20 cellular contexts compared by ENCODE assay signal in genomic region chr6:32962427-32962826, GRCh38. TPM values are rescaled to one million over a fixed set of nuclear protein-coding genes. Genes with fewer than 3 reads are reported as not detected.
DNase-seq lines count a peak whose midpoint lies in the region; ATAC-seq, FAIRE-seq and TF ChIP-seq lines count a peak whose summit lies in the region.
"Had no signal": no experiment of that assay in that cellular context is flagged by ENCODE, and none has a peak within 500 bp of the region (broad histone marks: within the 10 kb centered on the region; RNA-seq: fewer than 3 reads in every experiment).

No MANE protein-coding gene starts in this region.

- TF ChIP-seq EP300 in SK-N-SH (IDR thresholded peaks at IDR 0.05; ENCODE audit: borderline replicate concordance in 1 of 2, low read depth in 1 of 2, low read length in 1 of 2) (no peak), HepG2 (IDR thresholded peaks at IDR 0.05; ENCODE audit: low read depth in 2 of 2, low read length in 2 of 2) (no peak), HepG2 (CRISPR knock-in tag; IDR thresholded peaks at IDR 0.05; ENCODE audit: borderline replicate concordance) (no peak)

- no peak for FAIRE-seq in HepG2 (lab: Jason Lieb, UNC)

- no peak overlapping the region for H4K91ac ChIP-seq in mesenchymal stem cell (ENCODE audit: low read length)

- H4K20me1 ChIP-seq in SK-N-SH (ENCODE audit: insufficient read depth) (no peaks in the 10 kb centered on the region), HepG2 (ENCODE audit: insufficient read depth, low read length) (no peaks in the 10 kb centered on the region)

- H3K27ac ChIP-seq in SK-N-SH (ENCODE audit: low read depth in 2 of 2, low read length in 1 of 2) = no peak overlapping the region
- no peak overlapping the region for H3K27ac ChIP-seq in mesenchymal stem cell (ENCODE audit: low read length, poor library complexity, severe bottlenecking)
- no peak overlapping the region for H3K27ac ChIP-seq in HepG2 (ENCODE audit: extremely low read length, insufficient read depth, low read length)
- H3K27ac ChIP-seq: 22Rv1, PC-9, SJCRH30 had no signal

- no peaks in the 10 kb centered on the region for H3K36me3 Mint-ChIP-seq in activated B cell treated with CpG ODN at 0.5 μM for 24 hours (ENCODE audit: low read depth)

- DNase-seq in SK-N-SH (no peak), NCI-H526 treated with DMSO at 0.1 percent for 48 hours (lab: John Stamatoyannopoulos, UW) (peak; percentile 98), activated B cell treated with CpG ODN at 0.5 μM for 24 hours (no peak), mesenchymal stem cell (peak; percentile 22), HepG2 (ENCODE audit: low spot score) (no peak), kidney tubule cell (ENCODE audit: low spot score) (no peak), SIG-M5 treated with dmso at 0.1 percent for 504 hours (lab: John Stamatoyannopoulos, UW; ENCODE audit: unreplicated experiment) (no peak)
- DNase-seq: AML-193, Calu3, HFFc6, NCI-H1105 treated with DMSO at 0.1 percent for 48 hours, NCI-H1694 treated with DMSO at 0.1 percent for 48 hours, NCI-H774, PC-9, SJCRH30 had no signal

- H3K27me3 ChIP-seq in SK-N-SH (ENCODE audit: insufficient read depth) = no peaks in the 10 kb centered on the region
- no peaks in the 10 kb centered on the region for H3K27me3 ChIP-seq in mesenchymal stem cell (ENCODE audit: control insufficient read depth in 1 of 2, insufficient read depth in 1 of 2, low read length in 2 of 2)
- no peaks in the 10 kb centered on the region for H3K27me3 ChIP-seq in HepG2 (ENCODE audit: control insufficient read depth in 1 of 2, insufficient read depth in 2 of 2, low read length in 2 of 2)
- H3K27me3 ChIP-seq: SJCRH30 had no signal

- TF ChIP-seq CTCF in SK-N-SH (IDR thresholded peaks at IDR 0.05) (no peak), activated B cell treated with CpG ODN at 0.5 μM for 24 hours (IDR thresholded peaks at IDR 0.05) (no peak), HepG2 (CRISPR knock-in tag; IDR thresholded peaks at IDR 0.05) (no peak)

- no peak overlapping the region for H3K4ac ChIP-seq in mesenchymal stem cell (ENCODE audit: low read depth in 1 of 2, low read length in 2 of 2)

- H3K79me1 ChIP-seq in mesenchymal stem cell (replicated peaks; ENCODE audit: low read length, poor library complexity, severe bottlenecking) = peaks cover 7% of the 10 kb centered on the region

- H3K9me3 ChIP-seq in SK-N-SH = no peaks in the 10 kb centered on the region
- H3K9me3 ChIP-seq in mesenchymal stem cell (ENCODE audit: control insufficient read depth, low read length) = no peaks in the 10 kb centered on the region
- H3K9me3 ChIP-seq in HepG2 (ENCODE audit: low read length) = no peaks in the 10 kb centered on the region
- H3K9me3 ChIP-seq: SJCRH30 had no signal

- intact Hi-C loops in activated B cell treated with CpG ODN at 0.5 μM for 24 hours (cut with micrococcal nuclease) = loop anchor here (1.0 kb wide), 1 partner anchor 9 kb away; the partner anchor contains the start of gene HLA-DMA
- intact Hi-C loops in HepG2 (cut with micrococcal nuclease; ENCODE audit: unreplicated experiment) = no loop called here

- H3K4me3 Mint-ChIP-seq in activated B cell treated with CpG ODN at 0.5 μM for 24 hours = no peak overlapping the region
- H3K4me3 Mint-ChIP-seq: HFFc6 had no signal

- no peak overlapping the region for H2BK15ac ChIP-seq in mesenchymal stem cell (ENCODE audit: low read depth, poor library complexity, severe bottlenecking)

- H3K9ac ChIP-seq in SK-N-SH = no peak overlapping the region
- no peak overlapping the region for H3K9ac ChIP-seq in mesenchymal stem cell (ENCODE audit: low read length)
- no peak overlapping the region for H3K9ac ChIP-seq in HepG2 (ENCODE audit: insufficient read depth, low read depth, low read length)

- H3K79me2 ChIP-seq in SK-N-SH (ENCODE audit: insufficient read depth) (peaks cover 17% of the 10 kb centered on the region; the same call in 1 of the 2 replicates), HepG2 (ENCODE audit: insufficient read depth, low read length) (peaks cover 7% of the 10 kb centered on the region)

- H2AK5ac ChIP-seq in mesenchymal stem cell (ENCODE audit: low read length, severe bottlenecking) = no peak overlapping the region

- no peak for TF ChIP-seq POLR2A in HepG2 (IDR thresholded peaks at IDR 0.05; ENCODE audit: insufficient read depth in 1 of 2, low read depth in 2 of 2, low read length in 2 of 2)

- no peaks in the 10 kb centered on the region for H3K9me3 Mint-ChIP-seq in activated B cell treated with CpG ODN at 0.5 μM for 24 hours
- H3K9me3 Mint-ChIP-seq: CD14-positive monocyte, HFFc6 had no signal

- H3K4me1 ChIP-seq in SK-N-SH (ENCODE audit: control insufficient read depth in 1 of 2, insufficient read depth in 2 of 2, low read depth in 1 of 2, low read length in 1 of 2) (peaks cover 4 to 6% of the 10 kb centered on the region in 2 experiments; a peak in 3 of 4 replicates), mesenchymal stem cell (ENCODE audit: control insufficient read depth, insufficient read depth, low read depth, low read length) (peaks cover 4% of the 10 kb centered on the region), HepG2 (ENCODE audit: insufficient read depth, low read length) (peaks cover 24% of the 10 kb centered on the region)
- H3K4me1 ChIP-seq: SJCRH30 had no signal

- no peak overlapping the region for H2BK120ac ChIP-seq in mesenchymal stem cell (ENCODE audit: low read depth, low read length)

- in situ Hi-C loops in HepG2 (cut with HindIII; ENCODE audit: extremely low pct_ligation_motif_present, low pct_unique_long_range_greater_than_20kb) = loop anchor here (25.0 kb wide), 1 partner anchor 1050 kb away; the partner anchor contains the start of gene ZBTB12

- no peaks in the 10 kb centered on the region for H3K9me2 ChIP-seq in SK-N-SH

- no peak overlapping the region for H3K14ac ChIP-seq in mesenchymal stem cell (ENCODE audit: low read length in 2 of 2)

- H3F3A ChIP-seq in SK-N-SH (replicated peaks; ENCODE audit: insufficient read depth) = peaks cover under 1% of the 10 kb centered on the region

- CTCF ChIA-PET in SK-N-SH (lab: Yijun Ruan, JAX) (interaction anchor here (0.9 to 2.8 kb wide), 2 partner anchors 22 to 29 kb away, joined by 3 to 16 read pairs; no protein-coding TSS in a partner anchor), activated B cell treated with CpG ODN at 0.5 μM for 24 hours (lab: Charles Lee) (interaction anchor here (1.4 to 3.2 kb wide), 4 partner anchors 8 to 124 kb away, joined by 3 to 40 read pairs (median 9); partner anchors contain the start of genes HLA-DMA and TAP2), HepG2 (lab: Yijun Ruan, JAX; ENCODE audit: low intra/inter-chr PET ratio, low total read pairs) (no interaction called here)

- no peaks in the 10 kb centered on the region for H3K27me3 Mint-ChIP-seq in activated B cell treated with CpG ODN at 0.5 μM for 24 hours

- H2BK5ac ChIP-seq in mesenchymal stem cell (ENCODE audit: low read depth, low read length, poor library complexity, severe bottlenecking) = no peak overlapping the region

- no peak overlapping the region for H2AFZ ChIP-seq in SK-N-SH (ENCODE audit: low read depth)
- no peak overlapping the region for H2AFZ ChIP-seq in mesenchymal stem cell (ENCODE audit: low read depth, low read length)
- no peak overlapping the region for H2AFZ ChIP-seq in HepG2 (ENCODE audit: low read length)
- H2AFZ ChIP-seq: PC-9 had no signal

- H2BK12ac ChIP-seq in mesenchymal stem cell (ENCODE audit: low read length in 2 of 2) = no peak overlapping the region

- no TSS peak for BruUV-seq in HepG2 (replicated peaks; lab: Mats Ljungman, UMichigan)

- H3K27ac Mint-ChIP-seq in activated B cell treated with CpG ODN at 0.5 μM for 24 hours = peak overlapping the region; percentile 16
- H3K27ac Mint-ChIP-seq: HFFc6 had no signal

- POLR2A ChIA-PET in SK-N-SH (lab: Yijun Ruan, JAX) = interaction anchor here (1.6 kb wide), 1 partner anchor 9 kb away, joined by 8 read pairs; no protein-coding TSS in a partner anchor
- POLR2A ChIA-PET in activated B cell treated with CpG ODN at 0.5 μM for 24 hours (lab: Charles Lee) = interaction anchor here (0.6 to 15.6 kb wide), 9 partner anchors 9 to 68 kb away, joined by 3 to 1101 read pairs (median 6); partner anchors contain the start of genes BRD2 and HLA-DMA
- POLR2A ChIA-PET in HepG2 (lab: Yijun Ruan, JAX) = interaction anchor here (2.6 kb wide), 1 partner anchor 9 kb away, joined by 8 read pairs; no protein-coding TSS in a partner anchor

- no peaks in the 10 kb centered on the region for H3K36me3 ChIP-seq in SK-N-SH (replicated peaks in 1 of 2; ENCODE audit: control insufficient read depth in 1 of 2, insufficient read depth in 2 of 2, low read length in 1 of 2)
- H3K36me3 ChIP-seq in mesenchymal stem cell (ENCODE audit: control insufficient read depth in 1 of 2, insufficient read depth in 2 of 2, low read depth in 1 of 2, low read length in 2 of 2) = no peaks in the 10 kb centered on the region
- no peaks in the 10 kb centered on the region for H3K36me3 ChIP-seq in HepG2 (replicated peaks in 1 of 2; ENCODE audit: control insufficient read depth in 1 of 2, insufficient read depth in 2 of 2, low read length in 2 of 2)
- H3K36me3 ChIP-seq: SJCRH30 had no signal

- H3K18ac ChIP-seq in mesenchymal stem cell (ENCODE audit: low read depth in 1 of 2, low read length in 2 of 2) = no peak overlapping the region

- ATAC-seq in SK-N-SH treated with all-trans-retinoic acid at 6 μM for 48 hours (peak; percentile 57), activated B cell treated with CpG ODN at 0.5 μM for 24 hours (ENCODE audit: low read depth) (no peak), HepG2 (no peak)

- H4K8ac ChIP-seq in mesenchymal stem cell (ENCODE audit: low read length) = no peak overlapping the region

- no peak for TF ChIP-seq RAD21 in SK-N-SH (IDR thresholded peaks at IDR 0.05; ENCODE audit: low read length)
- no peak for TF ChIP-seq RAD21 in HepG2 (CRISPR knock-in tag; IDR thresholded peaks at IDR 0.05)

- H3K4me3 ChIP-seq in SK-N-SH (ENCODE audit: low read depth in 2 of 2, low read length in 1 of 2) (no peak overlapping the region), mesenchymal stem cell (ENCODE audit: insufficient read depth in 1 of 2, low read depth in 1 of 2, low read length in 2 of 2) (no peak overlapping the region), HepG2 (replicated peaks in 1 of 3; ENCODE audit: insufficient read depth in 1 of 3, low read depth in 2 of 3, low read length in 3 of 3) (no peak overlapping the region)
- H3K4me3 ChIP-seq: PC-9, SJCRH30 had no signal

- H3K4me2 ChIP-seq in SK-N-SH = no peak overlapping the region; the same call in 1 of the 2 replicates
- H3K4me2 ChIP-seq in mesenchymal stem cell (ENCODE audit: low read length, poor library complexity, severe bottlenecking) = no peak overlapping the region
- no peak overlapping the region for H3K4me2 ChIP-seq in HepG2 (ENCODE audit: low read depth, low read length)
- H3K4me2 ChIP-seq: PC-9 had no signal

- peaks cover 46% of the 10 kb centered on the region for H3K4me1 Mint-ChIP-seq in activated B cell treated with CpG ODN at 0.5 μM for 24 hours

- no peak overlapping the region for H3K23ac ChIP-seq in mesenchymal stem cell (ENCODE audit: low read length in 2 of 2)

RNA-seq across cellular contexts. Expression of gene BRD2, which starts 6.0 kb away (rescaled TPM):
- polyA plus RNA-seq in SK-N-SH (2012; rRNA removed) = 104 and 116 TPM in 2 replicates
- 87.9 and 91.4 TPM in 2 replicates for polyA plus RNA-seq in SK-N-SH (2012; cell fraction: cytosol; rRNA removed)
- polyA plus RNA-seq in SK-N-SH (2012; cell fraction: nucleus; rRNA removed) = 186 and 280 TPM in 2 replicates
- 347 and 370 TPM in 2 replicates for total RNA-seq in activated B cell treated with CpG ODN at 0.5 μM for 24 hours
- polyA plus RNA-seq in mesenchymal stem cell (2013, experiment 1 of 2) = 132 TPM
- 129 TPM for polyA plus RNA-seq in mesenchymal stem cell (2013, experiment 2 of 2)
- total RNA-seq in HepG2 (2016; rRNA removed; fragmentation: Illumina TruSeq; extraction: Trizol) = 71.5 and 143 TPM in 2 replicates
- 57.3 and 65.0 TPM in 2 replicates for total RNA-seq in HepG2 (2016; cell fraction: cytosol; rRNA removed; fragmentation: Illumina TruSeq; extraction: Trizol; ENCODE audit: low read depth)
- total RNA-seq in HepG2 (2016; cell fraction: insoluble cytoplasmic fraction; rRNA removed; fragmentation: Illumina TruSeq; extraction: Trizol) = 67.2 and 139 TPM in 2 replicates
- total RNA-seq in HepG2 (2016; cell fraction: membrane; rRNA removed; fragmentation: Illumina TruSeq; extraction: Trizol) = 98.6 and 98.8 TPM in 2 replicates
- total RNA-seq in HepG2 (2016; cell fraction: nucleus; rRNA removed; fragmentation: Illumina TruSeq; extraction: Trizol) = 221 and 247 TPM in 2 replicates
- 194 and 202 TPM in 2 replicates for polyA plus RNA-seq in HepG2 (2011; rRNA removed)
- polyA plus RNA-seq in HepG2 (2011; cell fraction: cytosol; rRNA removed) = 75.6 and 93.5 TPM in 2 replicates
- polyA plus RNA-seq in HepG2 (2011; cell fraction: nucleus; rRNA removed) = 401 and 432 TPM in 2 replicates
- 149 and 160 TPM in 2 replicates for polyA plus RNA-seq in HepG2 (2012)
- 30.1 and 33.2 TPM in 2 replicates for polyA plus RNA-seq in HepG2 (2016; cell fraction: cytosol; fragmentation: Illumina TruSeq; extraction: Trizol; ENCODE audit: low read depth)
- 94.6 and 114 TPM in 2 replicates for polyA plus RNA-seq in HepG2 (2016; cell fraction: insoluble cytoplasmic fraction; fragmentation: Illumina TruSeq; extraction: Trizol; ENCODE audit: low read depth)
- polyA plus RNA-seq in HepG2 (2016; cell fraction: membrane; fragmentation: Illumina TruSeq; extraction: Trizol; ENCODE audit: low read depth) = 58.5 and 64.6 TPM in 2 replicates
- polyA plus RNA-seq in HepG2 (2016; cell fraction: nucleus; fragmentation: Illumina TruSeq; extraction: Trizol; ENCODE audit: insufficient read depth, low read depth) = 653 and 682 TPM in 2 replicates
- 126 and 157 TPM in 2 replicates for polyA minus RNA-seq in HepG2 (2011; rRNA and poly(A)+ RNA removed; ENCODE audit: low replicate concordance)
- polyA minus RNA-seq in HepG2 (2011; cell fraction: cytosol; rRNA and poly(A)+ RNA removed) = 43.6 and 49.2 TPM in 2 replicates
- 223 and 377 TPM in 2 replicates for polyA minus RNA-seq in HepG2 (2011; cell fraction: nucleus; rRNA and poly(A)+ RNA removed)

RNA-seq across cellular contexts. Expression of gene HLA-DMA, which starts 9.5 kb away (rescaled TPM):
- 1.2 and 1.5 TPM in 2 replicates for polyA plus RNA-seq in SK-N-SH (2012; rRNA removed)
- polyA plus RNA-seq in SK-N-SH (2012; cell fraction: cytosol; rRNA removed) = 0.75 and 1.3 TPM in 2 replicates
- polyA plus RNA-seq in SK-N-SH (2012; cell fraction: nucleus; rRNA removed) = 6.5 and 7.7 TPM in 2 replicates
- total RNA-seq in activated B cell treated with CpG ODN at 0.5 μM for 24 hours = 371 and 387 TPM in 2 replicates
- polyA plus RNA-seq in mesenchymal stem cell (2013, experiment 1 of 2) = 12.4 TPM
- 12.7 TPM for polyA plus RNA-seq in mesenchymal stem cell (2013, experiment 2 of 2)
- total RNA-seq in HepG2 (2016; rRNA removed; fragmentation: Illumina TruSeq; extraction: Trizol) = 0.71 and 1.3 TPM in 2 replicates
- total RNA-seq in HepG2 (2016; cell fraction: cytosol; rRNA removed; fragmentation: Illumina TruSeq; extraction: Trizol; ENCODE audit: low read depth) = 0.53 and 0.61 TPM in 2 replicates
- total RNA-seq in HepG2 (2016; cell fraction: insoluble cytoplasmic fraction; rRNA removed; fragmentation: Illumina TruSeq; extraction: Trizol) = 0.82 and 1.2 TPM in 2 replicates
- total RNA-seq in HepG2 (2016; cell fraction: membrane; rRNA removed; fragmentation: Illumina TruSeq; extraction: Trizol) = 0.46 and 0.76 TPM in 2 replicates
- total RNA-seq in HepG2 (2016; cell fraction: nucleus; rRNA removed; fragmentation: Illumina TruSeq; extraction: Trizol) = 0.78 and 0.85 TPM in 2 replicates
- polyA plus RNA-seq in HepG2 (2011; rRNA removed) = 0.70 and 1.7 TPM in 2 replicates
- polyA plus RNA-seq in HepG2 (2011; cell fraction: cytosol; rRNA removed) = 0.59 and 1.2 TPM in 2 replicates
- 3.1 and 3.3 TPM in 2 replicates for polyA plus RNA-seq in HepG2 (2011; cell fraction: nucleus; rRNA removed)
- 1.6 and 1.7 TPM in 2 replicates for polyA plus RNA-seq in HepG2 (2012)
- polyA plus RNA-seq in HepG2 (2016; cell fraction: cytosol; fragmentation: Illumina TruSeq; extraction: Trizol; ENCODE audit: low read depth) = 0.12 and 0.36 TPM in 2 replicates
- 0.62 and 0.68 TPM in 2 replicates for polyA plus RNA-seq in HepG2 (2016; cell fraction: insoluble cytoplasmic fraction; fragmentation: Illumina TruSeq; extraction: Trizol; ENCODE audit: low read depth)
- 0.63 and 0.96 TPM in 2 replicates for polyA plus RNA-seq in HepG2 (2016; cell fraction: membrane; fragmentation: Illumina TruSeq; extraction: Trizol; ENCODE audit: low read depth)
- 2.9 and 4.5 TPM in 2 replicates for polyA plus RNA-seq in HepG2 (2016; cell fraction: nucleus; fragmentation: Illumina TruSeq; extraction: Trizol; ENCODE audit: insufficient read depth, low read depth)
- polyA minus RNA-seq in HepG2 (2011; rRNA and poly(A)+ RNA removed; ENCODE audit: low replicate concordance) = 1.2 and 1.9 TPM in 2 replicates
- polyA minus RNA-seq in HepG2 (2011; cell fraction: cytosol; rRNA and poly(A)+ RNA removed) = not detected in 2 replicates
- 1.7 and 2.3 TPM in 2 replicates for polyA minus RNA-seq in HepG2 (2011; cell fraction: nucleus; rRNA and poly(A)+ RNA removed)

RNA-seq across cellular contexts. Expression of gene HLA-DMB, which starts 21.6 kb away (rescaled TPM):
- polyA plus RNA-seq in SK-N-SH (2012; rRNA removed) (0.10 TPM in 1 of 2 replicates, not detected in the other), HepG2 (2011; rRNA removed) (not detected in 2 replicates)
- 0.03 TPM in 1 of 2 replicates, not detected in the other for polyA plus RNA-seq in SK-N-SH (2012; cell fraction: cytosol; rRNA removed)
- 0.05 and 0.06 TPM in 2 replicates for polyA plus RNA-seq in SK-N-SH (2012; cell fraction: nucleus; rRNA removed)
- total RNA-seq in activated B cell treated with CpG ODN at 0.5 μM for 24 hours (341 and 365 TPM in 2 replicates), HepG2 (2016; rRNA removed; fragmentation: Illumina TruSeq; extraction: Trizol) (not detected in 2 replicates)
- 1.5 TPM for polyA plus RNA-seq in mesenchymal stem cell (2013, experiment 1 of 2)
- polyA plus RNA-seq in mesenchymal stem cell (2013, experiment 2 of 2) = 1.7 TPM
- not detected in 2 replicates for total RNA-seq in HepG2 (2016; cell fraction: cytosol; rRNA removed; fragmentation: Illumina TruSeq; extraction: Trizol; ENCODE audit: low read depth)
- total RNA-seq in HepG2 (2016; cell fraction: insoluble cytoplasmic fraction; rRNA removed; fragmentation: Illumina TruSeq; extraction: Trizol) = not detected in 2 replicates
- not detected in 2 replicates for total RNA-seq in HepG2 (2016; cell fraction: membrane; rRNA removed; fragmentation: Illumina TruSeq; extraction: Trizol)
- not detected in 2 replicates for total RNA-seq in HepG2 (2016; cell fraction: nucleus; rRNA removed; fragmentation: Illumina TruSeq; extraction: Trizol)
- polyA plus RNA-seq in HepG2 (2011; cell fraction: cytosol; rRNA removed) = not detected in 2 replicates
- 0.09 TPM in 1 of 2 replicates, not detected in the other for polyA plus RNA-seq in HepG2 (2011; cell fraction: nucleus; rRNA removed)
- not detected in 2 replicates for polyA plus RNA-seq in HepG2 (2012)
- not detected in 2 replicates for polyA plus RNA-seq in HepG2 (2016; cell fraction: cytosol; fragmentation: Illumina TruSeq; extraction: Trizol; ENCODE audit: low read depth)
- not detected in 2 replicates for polyA plus RNA-seq in HepG2 (2016; cell fraction: insoluble cytoplasmic fraction; fragmentation: Illumina TruSeq; extraction: Trizol; ENCODE audit: low read depth)
- polyA plus RNA-seq in HepG2 (2016; cell fraction: membrane; fragmentation: Illumina TruSeq; extraction: Trizol; ENCODE audit: low read depth) = not detected in 2 replicates
- not detected in 2 replicates for polyA plus RNA-seq in HepG2 (2016; cell fraction: nucleus; fragmentation: Illumina TruSeq; extraction: Trizol; ENCODE audit: insufficient read depth, low read depth)
- not detected in 2 replicates for polyA minus RNA-seq in HepG2 (2011; rRNA and poly(A)+ RNA removed; ENCODE audit: low replicate concordance)
- not detected in 2 replicates for polyA minus RNA-seq in HepG2 (2011; cell fraction: cytosol; rRNA and poly(A)+ RNA removed)
- polyA minus RNA-seq in HepG2 (2011; cell fraction: nucleus; rRNA and poly(A)+ RNA removed) = not detected in 2 replicates
- total RNA-seq: HFFc6, NCI-H460, SJCRH30 had no signal

RNA-seq across cellular contexts. Expression of gene HLA-DOA, which starts 47.0 kb away (rescaled TPM):
- polyA plus RNA-seq in SK-N-SH (2012; rRNA removed) (not detected in 2 replicates), HepG2 (2011; rRNA removed) (0.03 TPM in 1 of 2 replicates, not detected in the other)
- polyA plus RNA-seq in SK-N-SH (2012; cell fraction: cytosol; rRNA removed) = not detected in 2 replicates
- polyA plus RNA-seq in SK-N-SH (2012; cell fraction: nucleus; rRNA removed) = not detected in 2 replicates
- total RNA-seq in activated B cell treated with CpG ODN at 0.5 μM for 24 hours (153 and 167 TPM in 2 replicates), HepG2 (2016; rRNA removed; fragmentation: Illumina TruSeq; extraction: Trizol) (0.07 and 0.09 TPM in 2 replicates)
- 0.22 TPM for polyA plus RNA-seq in mesenchymal stem cell (2013, experiment 1 of 2)
- polyA plus RNA-seq in mesenchymal stem cell (2013, experiment 2 of 2) = 0.04 TPM
- not detected in 2 replicates for total RNA-seq in HepG2 (2016; cell fraction: cytosol; rRNA removed; fragmentation: Illumina TruSeq; extraction: Trizol; ENCODE audit: low read depth)
- 0.04 TPM in 1 of 2 replicates, not detected in the other for total RNA-seq in HepG2 (2016; cell fraction: insoluble cytoplasmic fraction; rRNA removed; fragmentation: Illumina TruSeq; extraction: Trizol)
- 0.06 TPM in 1 of 2 replicates, not detected in the other for total RNA-seq in HepG2 (2016; cell fraction: membrane; rRNA removed; fragmentation: Illumina TruSeq; extraction: Trizol)
- total RNA-seq in HepG2 (2016; cell fraction: nucleus; rRNA removed; fragmentation: Illumina TruSeq; extraction: Trizol) = 0.09 TPM in 1 of 2 replicates, not detected in the other
- 0.04 TPM in 1 of 2 replicates, not detected in the other for polyA plus RNA-seq in HepG2 (2011; cell fraction: cytosol; rRNA removed)
- not detected in 2 replicates for polyA plus RNA-seq in HepG2 (2011; cell fraction: nucleus; rRNA removed)
- polyA plus RNA-seq in HepG2 (2012) = not detected in 2 replicates
- polyA plus RNA-seq in HepG2 (2016; cell fraction: cytosol; fragmentation: Illumina TruSeq; extraction: Trizol; ENCODE audit: low read depth) = not detected in 2 replicates
- polyA plus RNA-seq in HepG2 (2016; cell fraction: insoluble cytoplasmic fraction; fragmentation: Illumina TruSeq; extraction: Trizol; ENCODE audit: low read depth) = 0.07 TPM in 1 of 2 replicates, not detected in the other
- not detected in 2 replicates for polyA plus RNA-seq in HepG2 (2016; cell fraction: membrane; fragmentation: Illumina TruSeq; extraction: Trizol; ENCODE audit: low read depth)
- 0.63 TPM in 1 of 2 replicates, not detected in the other for polyA plus RNA-seq in HepG2 (2016; cell fraction: nucleus; fragmentation: Illumina TruSeq; extraction: Trizol; ENCODE audit: insufficient read depth, low read depth)
- polyA minus RNA-seq in HepG2 (2011; rRNA and poly(A)+ RNA removed; ENCODE audit: low replicate concordance) = 0.30 TPM in 1 of 2 replicates, not detected in the other
- not detected in 2 replicates for polyA minus RNA-seq in HepG2 (2011; cell fraction: cytosol; rRNA and poly(A)+ RNA removed)
- polyA minus RNA-seq in HepG2 (2011; cell fraction: nucleus; rRNA and poly(A)+ RNA removed) = not detected in 2 replicates
- total RNA-seq: HFFc6, HT1080, NCI-H460, PC-9 had no signal

Comparison
In these comparisons a context has a peak if more than half of its experiments do, and no peak if none do; other contexts are left out.
1. DNase-seq: peak in NCI-H526 treated with DMSO at 0.1 percent for 48 hours (single experiment) and mesenchymal stem cell (single experiment); none in SK-N-SH (single experiment), activated B cell treated with CpG ODN at 0.5 μM for 24 hours (single experiment), HepG2 (single experiment), kidney tubule cell (single experiment) and SIG-M5 treated with dmso at 0.1 percent for 504 hours (single experiment).
2. RNA of gene HLA-DMA, which starts 9.5 kb away (total RNA-seq): 371 to 387 TPM in activated B cell treated with CpG ODN at 0.5 μM for 24 hours; 0.46 to 1.3 TPM in HepG2; every median in the first group is over 100 times any median in the second.
3. RNA of gene HLA-DMB, which starts 21.6 kb away (total RNA-seq): 341 to 365 TPM in activated B cell treated with CpG ODN at 0.5 μM for 24 hours; not detected in HepG2; every median in the first group is over 100 times any median in the second.